29 cellular contexts compared by ENCODE assay signal in the genomic region with DNA sequence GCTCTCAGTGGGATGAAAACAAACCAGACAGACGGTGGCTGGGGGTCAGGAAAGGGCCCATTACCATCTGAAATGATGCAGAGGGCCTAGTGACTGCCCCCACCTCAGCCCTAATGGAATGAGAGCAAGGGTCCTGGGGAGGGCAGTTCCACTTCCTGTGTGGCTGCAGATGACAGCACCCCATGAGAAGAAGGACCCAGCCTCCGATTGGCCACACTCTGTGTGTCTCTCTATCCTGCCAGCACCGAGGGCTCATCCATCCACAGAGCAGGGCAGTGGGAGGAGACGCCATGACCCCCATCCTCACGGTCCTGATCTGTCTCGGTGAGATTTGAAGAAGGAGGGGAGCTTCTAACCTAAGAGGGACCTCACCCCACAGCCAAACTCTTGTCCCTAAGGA. TPM values are rescaled to one million over a fixed set of nuclear protein-coding genes. Genes with fewer than 3 reads are reported as not detected.
DNase-seq lines count a peak whose midpoint lies in the region; ATAC-seq and TF ChIP-seq lines count a peak whose summit lies in the region.
"Had no signal": no experiment of that assay in that cellular context is flagged by ENCODE, and none has a peak within 500 bp of the region (broad histone marks: within the 10 kb centered on the region; RNA-seq: fewer than 3 reads in every experiment).

No MANE protein-coding gene starts in this region.

- CTCF ChIA-PET in PC-3 (lab: Charles Lee), result no interaction called here

- peak; percentile 24 to 52 for ATAC-seq in natural killer cell treated with Interleukin-12 subunit alpha and Interleukin-12 subunit beta and Interleukin-15 and Interleukin-18, amount 100 ng/mL, for 72 hours
- no peak for ATAC-seq in HG02759 (IDR thresholded peaks at IDR 0.05; ENCODE audit: unreplicated experiment)
- ATAC-seq in gastrocnemius medialis, result no peak
- no peak for ATAC-seq in PC-3
- ATAC-seq: activated T-helper 17 cell treated with anti-CD3 and anti-CD28 coated beads, Interleukin-2, amount 50 U/mL, for 72 hours; HCT116; SK-N-SH treated with all-trans-retinoic acid at 6 μM for 48 hours had no signal

- no peak overlapping the region for H3K4me2 ChIP-seq in PC-3 (ENCODE audit: low read length)

- no peaks in the 10 kb centered on the region for H4K20me1 ChIP-seq in PC-3 (ENCODE audit: low read length)

- no peaks in the 10 kb centered on the region for H3K36me3 Mint-ChIP-seq in natural killer cell treated with Interleukin-12 subunit alpha and Interleukin-12 subunit beta and Interleukin-15 and Interleukin-18, amount 100 ng/mL, for 72 hours
- H3K36me3 Mint-ChIP-seq: activated naive CD4-positive, alpha-beta T cell treated with anti-CD3 and anti-CD28 coated beads, Interleukin-2, amount 50 U/mL, for 24 hours had no signal

- H3K4me3 ChIP-seq in HL-60 (replicated peaks; ENCODE audit: insufficient read depth, low read length) (peak overlapping the region; percentile 44), esophagus muscularis mucosa (peak overlapping the region in 2 of 4 donors; percentile 16 to 30), tibial nerve (peak overlapping the region in 1 of 4 donors; percentile 29), gastrocnemius medialis (no peak overlapping the region), PC-3 (ENCODE audit: low read length) (no peak overlapping the region)

- no peak overlapping the region for H3K9ac ChIP-seq in PC-3 (ENCODE audit: low read length)
- H3K9ac ChIP-seq: parathyroid adenoma had no signal

- H3F3A ChIP-seq in PC-3 (ENCODE audit: low read length, unreplicated experiment), result no peaks in the 10 kb centered on the region

- H3K4me1 Mint-ChIP-seq in natural killer cell treated with Interleukin-12 subunit alpha and Interleukin-12 subunit beta and Interleukin-15 and Interleukin-18, amount 100 ng/mL, for 72 hours (ENCODE audit: low read depth in 2 of 2), result peaks cover 18 to 19% of the 10 kb centered on the region in 2 donors
- H3K4me1 Mint-ChIP-seq: activated naive CD4-positive, alpha-beta T cell treated with anti-CD3 and anti-CD28 coated beads, Interleukin-2, amount 50 U/mL, for 24 hours; activated T-helper 17 cell treated with anti-CD3 and anti-CD28 coated beads, Interleukin-2, amount 50 U/mL, for 72 hours; nephron progenitor cell had no signal

- peak overlapping the region; percentile 59 for H3K4me3 Mint-ChIP-seq in natural killer cell treated with Interleukin-12 subunit alpha and Interleukin-12 subunit beta and Interleukin-15 and Interleukin-18, amount 100 ng/mL, for 72 hours
- H3K4me3 Mint-ChIP-seq: activated naive CD4-positive, alpha-beta T cell treated with anti-CD3 and anti-CD28 coated beads, Interleukin-2, amount 50 U/mL, for 24 hours; activated T-helper 17 cell treated with anti-CD3 and anti-CD28 coated beads, Interleukin-2, amount 50 U/mL, for 72 hours; nephron progenitor cell; T-helper 2 cell treated with Interferon-gamma antibody and Interleukin-4, amounts not matched to agents 5 μg/mL and 100 μg/mL, for 36 hours had no signal

- intact Hi-C loops in esophagus muscularis mucosa (cut with DNase I) (no loop called here), gastrocnemius medialis (cut with DNase I; ENCODE audit: low total_unique reads) (no loop called here), PC-3 (cut with micrococcal nuclease) (no loop called here)

- in situ Hi-C loops in gastrocnemius medialis (cut with MboI; ENCODE audit: low sequenced_read_pairs in 4 of 4), result loop anchor here in 1 of 4 donors (25.0 kb wide), 1 partner anchor 318 kb away; the partner anchor contains the start of gene LILRA5

- no peak for TF ChIP-seq EP300 in esophagus muscularis mucosa (IDR thresholded peaks at IDR 0.05)
- TF ChIP-seq EP300 in tibial nerve (IDR thresholded peaks at IDR 0.05), result no peak

- WGBS in esophagus muscularis mucosa, result 20% methylated on average over 5 of the region's 6 CpGs
- 45 to 58% methylated on average over 5 to 6 of the region's 6 CpGs for WGBS in tibial nerve, 2 donors

- H3K27ac Mint-ChIP-seq in natural killer cell treated with Interleukin-12 subunit alpha and Interleukin-12 subunit beta and Interleukin-15 and Interleukin-18, amount 100 ng/mL, for 72 hours, result peak overlapping the region; percentile 19 to 58
- H3K27ac Mint-ChIP-seq: activated naive CD4-positive, alpha-beta T cell treated with anti-CD3 and anti-CD28 coated beads, Interleukin-2, amount 50 U/mL, for 24 hours; activated T-helper 17 cell treated with anti-CD3 and anti-CD28 coated beads, Interleukin-2, amount 50 U/mL, for 72 hours; nephron progenitor cell; T-helper 2 cell treated with Interferon-gamma antibody and Interleukin-4, amounts not matched to agents 5 μg/mL and 100 μg/mL, for 36 hours had no signal

- peaks cover 0 to 10% of the 10 kb centered on the region in 2 donors for H3K27me3 Mint-ChIP-seq in natural killer cell treated with Interleukin-12 subunit alpha and Interleukin-12 subunit beta and Interleukin-15 and Interleukin-18, amount 100 ng/mL, for 72 hours

- no peak for TF ChIP-seq POLR2A in esophagus muscularis mucosa (IDR thresholded peaks at IDR 0.05; ENCODE audit: low read depth)
- TF ChIP-seq POLR2A in tibial nerve (IDR thresholded peaks at IDR 0.05), result no peak
- no peak for TF ChIP-seq POLR2A in gastrocnemius medialis (IDR thresholded peaks at IDR 0.05)

- BruUV-seq in PC-3 (replicated peaks; lab: Mats Ljungman, UMichigan), result no TSS peak

- H3K27me3 ChIP-seq in HL-60 (ENCODE audit: insufficient read depth, poor library complexity, severe bottlenecking), result no peaks in the 10 kb centered on the region
- H3K27me3 ChIP-seq in esophagus muscularis mucosa, result peaks cover 0 to 80% (median 0%) of the 10 kb centered on the region in 4 donors
- no peaks in the 10 kb centered on the region for H3K27me3 ChIP-seq in tibial nerve
- no peaks in the 10 kb centered on the region for H3K27me3 ChIP-seq in gastrocnemius medialis
- H3K27me3 ChIP-seq in PC-3 (ENCODE audit: low read length), result peaks cover 92% of the 10 kb centered on the region
- H3K27me3 ChIP-seq: right lobe of liver had no signal

- H3K9me3 Mint-ChIP-seq in natural killer cell treated with Interleukin-12 subunit alpha and Interleukin-12 subunit beta and Interleukin-15 and Interleukin-18, amount 100 ng/mL, for 72 hours, result no peaks in the 10 kb centered on the region
- H3K9me3 Mint-ChIP-seq: activated T-helper 17 cell treated with anti-CD3 and anti-CD28 coated beads, Interleukin-2, amount 50 U/mL, for 72 hours; T-helper 2 cell treated with Interferon-gamma antibody and Interleukin-4, amounts not matched to agents 5 μg/mL and 100 μg/mL, for 36 hours had no signal

- H2AFZ ChIP-seq in PC-3 (ENCODE audit: low read length), result no peak overlapping the region
- H2AFZ ChIP-seq: parathyroid adenoma had no signal

- H3K27ac ChIP-seq in HL-60 (replicated peaks) (no peak overlapping the region), esophagus muscularis mucosa (replicated peaks in 1 of 4) (no peak overlapping the region), tibial nerve (no peak overlapping the region), gastrocnemius medialis (no peak overlapping the region), PC-3 (ENCODE audit: low read length) (no peak overlapping the region)
- H3K27ac ChIP-seq: C4-2B, parathyroid adenoma, right lobe of liver, WERI-Rb-1 had no signal

- H3K36me3 ChIP-seq in esophagus muscularis mucosa, result no peaks in the 10 kb centered on the region
- H3K36me3 ChIP-seq in tibial nerve, result no peaks in the 10 kb centered on the region
- no peaks in the 10 kb centered on the region for H3K36me3 ChIP-seq in gastrocnemius medialis
- no peaks in the 10 kb centered on the region for H3K36me3 ChIP-seq in PC-3 (ENCODE audit: low read depth, low read length)
- H3K36me3 ChIP-seq: right lobe of liver, WERI-Rb-1 had no signal

- H3K79me2 ChIP-seq in PC-3 (ENCODE audit: low read length), result no peaks in the 10 kb centered on the region
- H3K79me2 ChIP-seq: parathyroid adenoma had no signal

- TF ChIP-seq CTCF in HL-60 (IDR thresholded peaks at IDR 0.05; ENCODE audit: insufficient read depth, low read length) (no peak), esophagus muscularis mucosa (IDR thresholded peaks at IDR 0.05) (no peak), tibial nerve (IDR thresholded peaks at IDR 0.05) (no peak), gastrocnemius medialis (IDR thresholded peaks at IDR 0.05 in 4 of 5, conservative IDR thresholded peaks at IDR 0.05 in 1 of 5) (no peak), PC-3 (conservative IDR thresholded peaks at IDR 0.05; ENCODE audit: low read depth, low read length) (no peak)

- no peaks in the 10 kb centered on the region for H3K4me1 ChIP-seq in esophagus muscularis mucosa
- H3K4me1 ChIP-seq in tibial nerve, result no peaks in the 10 kb centered on the region
- H3K4me1 ChIP-seq in gastrocnemius medialis, result no peaks in the 10 kb centered on the region
- no peaks in the 10 kb centered on the region for H3K4me1 ChIP-seq in PC-3 (ENCODE audit: insufficient read depth, low read length)
- H3K4me1 ChIP-seq: parathyroid adenoma, right lobe of liver had no signal

- no peaks in the 10 kb centered on the region for H3K9me2 ChIP-seq in PC-3 (replicated peaks; ENCODE audit: low read length)

- DNase-seq in Ammon's horn (ENCODE audit: low spot score) (peak; percentile 4), HL-60 (ENCODE audit: low read depth in 1 of 2, low spot score in 1 of 2) (no peak), esophagus muscularis mucosa (ENCODE audit: extremely low spot score) (peak; percentile 87), tibial nerve (ENCODE audit: low spot score in 2 of 2) (no peak), gastrocnemius medialis (no peak), PC-3 (no peak)
- no peak for DNase-seq in natural killer cell treated with Interleukin-12 subunit alpha and Interleukin-12 subunit beta and Interleukin-15 and Interleukin-18, amount 100 ng/mL, for 72 hours (ENCODE audit: low spot score)
- DNase-seq: activated CD4-positive, alpha-beta T cell treated with anti-CD3 and anti-CD28 coated beads, Interleukin-2, amount 50 U/mL, for 48 hours; activated CD8-positive, alpha-beta memory T cell treated with anti-CD3 and anti-CD28 coated beads, Interleukin-2, amount 50 U/mL, for 4 hours; Calu3; IMR-90; NCI-H2029 treated with DMSO at 0.1 percent for 48 hours; NCI-H2227 treated with DMSO at 0.1 percent for 48 hours; NCI-H69; nephron progenitor cell; right lobe of liver; WERI-Rb-1 had no signal

- H3K9me3 ChIP-seq in esophagus muscularis mucosa (peaks cover 0 to 12% (median 3%) of the 10 kb centered on the region in 4 donors), tibial nerve (peaks cover 0 to 8% (median 0%) of the 10 kb centered on the region in 4 donors), gastrocnemius medialis (no peaks in the 10 kb centered on the region), PC-3 (ENCODE audit: low read length) (no peaks in the 10 kb centered on the region)
- H3K9me3 ChIP-seq: right lobe of liver had no signal

- POLR2A ChIA-PET in PC-3 (lab: Charles Lee; ENCODE audit: unreplicated experiment), result no interaction called here

RNA-seq across cellular contexts. Expression of gene LILRB1, which starts 0.5 kb away (rescaled TPM):
- total RNA-seq in esophagus muscularis mucosa (1 to 10 TPM; 1.4 to 5.0 (median 2.7) TPM), tibial nerve (10 to 100 TPM in 1 of 4 donors, 1 to 10 TPM in 2, under 1 TPM in 1; 0.59 to 15.3 (median 3.4) TPM), gastrocnemius medialis (under 1 TPM in 2 of 4 donors, not detected in 2; 0.39 to 0.69 TPM), PC-3 (2014; rRNA removed) (not detected in 2 replicates)
- 10 to 100 TPM; 17.2 to 22.7 TPM for total RNA-seq in natural killer cell treated with Interleukin-12 subunit alpha and Interleukin-12 subunit beta and Interleukin-15 and Interleukin-18, amount 100 ng/mL, for 72 hours
- total RNA-seq: bronchial epithelial cell, Calu3, Daoy, fibroblast of lung, IMR-90, kidney epithelial cell had no signal

RNA-seq across cellular contexts. Expression of gene LILRB4, which starts 32.0 kb away (rescaled TPM):
- total RNA-seq in esophagus muscularis mucosa (10 to 100 TPM in 1 of 4 donors, 1 to 10 TPM in 3; 4.9 to 16.2 (median 6.5) TPM), tibial nerve (1 to 10 TPM; 1.1 to 5.1 (median 2.4) TPM), gastrocnemius medialis (1 to 10 TPM in 2 of 4 donors, under 1 TPM in 2; 0.24 to 4.0 (median 1.0) TPM), PC-3 (2014; rRNA removed) (not detected in 2 replicates)
- not detected for total RNA-seq in natural killer cell treated with Interleukin-12 subunit alpha and Interleukin-12 subunit beta and Interleukin-15 and Interleukin-18, amount 100 ng/mL, for 72 hours
- total RNA-seq: activated T-helper 17 cell treated with anti-CD3 and anti-CD28 coated beads, Interleukin-2, amount 50 U/mL, for 72 hours; bronchial epithelial cell; Calu3; fibroblast of lung; IMR-90; kidney epithelial cell had no signal

RNA-seq across cellular contexts. Expression of gene LILRA1, which starts 37.4 kb away (rescaled TPM):
- total RNA-seq in esophagus muscularis mucosa (1 to 10 TPM in 1 of 4 donors, under 1 TPM in 3; 0.23 to 2.0 (median 0.47) TPM), tibial nerve (1 to 10 TPM in 3 of 4 donors, under 1 TPM in 1; 0.39 to 3.5 (median 1.2) TPM), gastrocnemius medialis (under 1 TPM in 2 of 4 donors, not detected in 2; 0.40 to 0.62 TPM), PC-3 (2014; rRNA removed) (not detected in 2 replicates)
- total RNA-seq in natural killer cell treated with Interleukin-12 subunit alpha and Interleukin-12 subunit beta and Interleukin-15 and Interleukin-18, amount 100 ng/mL, for 72 hours, result under 1 TPM in 1 of 2 donors, not detected in 1; 0.31 TPM
- total RNA-seq: activated T-helper 17 cell treated with anti-CD3 and anti-CD28 coated beads, Interleukin-2, amount 50 U/mL, for 72 hours; bronchial epithelial cell; Calu3; Daoy; fibroblast of lung; IMR-90; kidney epithelial cell had no signal

RNA-seq across cellular contexts. Expression of gene LILRA2, which starts 57.2 kb away (rescaled TPM):
- total RNA-seq in esophagus muscularis mucosa (1 to 10 TPM in 3 of 4 donors, under 1 TPM in 1; 0.83 to 4.6 (median 2.3) TPM), tibial nerve (1 to 10 TPM; 1.7 to 5.4 (median 4.3) TPM), gastrocnemius medialis (1 to 10 TPM in 1 of 4 donors, under 1 TPM in 2, not detected in 1; 0.44 to 1.0 (median 0.91) TPM), PC-3 (2014; rRNA removed) (not detected in 2 replicates)
- total RNA-seq in natural killer cell treated with Interleukin-12 subunit alpha and Interleukin-12 subunit beta and Interleukin-15 and Interleukin-18, amount 100 ng/mL, for 72 hours, result 1 to 10 TPM in 1 of 2 donors, not detected in 1; 2.5 TPM
- total RNA-seq: activated T-helper 17 cell treated with anti-CD3 and anti-CD28 coated beads, Interleukin-2, amount 50 U/mL, for 72 hours; bronchial epithelial cell; Calu3; Daoy; fibroblast of lung; IMR-90; kidney epithelial cell had no signal

Comparison
In these comparisons a context has a peak if more than half of its experiments do, and no peak if none do; other contexts are left out.
1. DNase-seq: peak in Ammon's horn (single experiment) and esophagus muscularis mucosa (single experiment); none in HL-60 (0 of 2), natural killer cell treated with Interleukin-12 subunit alpha and Interleukin-12 subunit beta and Interleukin-15 and Interleukin-18, amount 100 ng/mL, for 72 hours (single experiment), tibial nerve (0 of 2), gastrocnemius medialis (0 of 2) and PC-3 (single experiment).
2. ATAC-seq: peak in natural killer cell treated with Interleukin-12 subunit alpha and Interleukin-12 subunit beta and Interleukin-15 and Interleukin-18, amount 100 ng/mL, for 72 hours (2 of 2); none in HG02759 (single experiment), gastrocnemius medialis (0 of 2) and PC-3 (single experiment).